ENCODE assay signal across 9 cellular contexts in genomic region chr19:7349961-7350711, GRCh38. TPM values are rescaled to one million over a fixed set of nuclear protein-coding genes. Genes with fewer than 3 reads are reported as not detected.
DNase-seq lines count a peak whose midpoint lies in the region; ATAC-seq and TF ChIP-seq lines count a peak whose summit lies in the region.
"Had no signal": no experiment of that assay in that cellular context is flagged by ENCODE, and none has a peak within 500 bp of the region (broad histone marks: within the 10 kb centered on the region; RNA-seq: fewer than 3 reads in every experiment).

No MANE protein-coding gene starts in this region.

- peaks cover 7% of the 10 kb centered on the region for H3K36me3 Mint-ChIP-seq in natural killer cell

- H3K4me1 ChIP-seq in MM.1S (ENCODE audit: low read length) (peaks cover 14% of the 10 kb centered on the region), uterus (no peaks in the 10 kb centered on the region)

- peak; percentile 63 for DNase-seq in GF-D8 (lab: John Stamatoyannopoulos, UW)
- DNase-seq in NAMALWA (ENCODE audit: low spot score): peak; percentile 70
- peak; percentile 69 for DNase-seq in activated T-cell treated with anti-CD3 and anti-CD28 coated beads, Interleukin-2, amount 50 U/mL, for 1 hour
- peak; percentile 27 for DNase-seq in natural killer cell
- DNase-seq in GM19238 (ENCODE audit: insufficient read length, low spot score): no peak
- DNase-seq in MM.1S: no peak
- no peak for DNase-seq in uterus

- TF ChIP-seq CTCF in natural killer cell (IDR thresholded peaks at IDR 0.05) (no peak), MM.1S (IDR thresholded peaks at IDR 0.05; ENCODE audit: low read length) (no peak), uterus (IDR thresholded peaks at IDR 0.05) (no peak)

- H3K4me3 Mint-ChIP-seq in natural killer cell: peak overlapping the region; percentile 98

- H3K4me3 ChIP-seq in MM.1S (ENCODE audit: low read length): no peak overlapping the region
- H3K4me3 ChIP-seq in uterus: no peak overlapping the region
- H3K4me3 ChIP-seq: dorsolateral prefrontal cortex had no signal

- no peak overlapping the region for H3K4me2 ChIP-seq in MM.1S (ENCODE audit: low read depth, low read length)

- H3K27me3 Mint-ChIP-seq in natural killer cell (ENCODE audit: low read depth in 2 of 2): no peaks in the 10 kb centered on the region

- H3K9me2 ChIP-seq in MM.1S (replicated peaks; ENCODE audit: insufficient read depth, low read length): no peaks in the 10 kb centered on the region

- H3K9me3 Mint-ChIP-seq in natural killer cell: peaks cover 0 to 3% of the 10 kb centered on the region in 2 donors

- no peak overlapping the region for H3K27ac ChIP-seq in MM.1S (ENCODE audit: low read length)
- H3K27ac ChIP-seq in uterus: no peak overlapping the region
- H3K27ac ChIP-seq: dorsolateral prefrontal cortex had no signal

- no peaks in the 10 kb centered on the region for H3K79me2 ChIP-seq in MM.1S (ENCODE audit: low read length)

- H4K20me1 ChIP-seq in MM.1S (ENCODE audit: insufficient read depth, low read length): no peaks in the 10 kb centered on the region

- H2AFZ ChIP-seq in MM.1S (ENCODE audit: low read length): no peak overlapping the region

- TF ChIP-seq POLR2A in uterus (IDR thresholded peaks at IDR 0.05): no peak

- peak; percentile 58 to 63 (median 61) for ATAC-seq in natural killer cell
- no peak for ATAC-seq in HG03439 (IDR thresholded peaks at IDR 0.05; ENCODE audit: unreplicated experiment)

- H3K27me3 ChIP-seq in MM.1S (replicated peaks; ENCODE audit: insufficient read depth, low read length): peaks cover 5% of the 10 kb centered on the region; the same call in 1 of the 2 replicates
- no peaks in the 10 kb centered on the region for H3K27me3 ChIP-seq in uterus
- H3K27me3 ChIP-seq: dorsolateral prefrontal cortex had no signal

- no peaks in the 10 kb centered on the region for H3K9me3 ChIP-seq in MM.1S (replicated peaks; ENCODE audit: insufficient read depth, low read length)
- H3K9me3 ChIP-seq in uterus: no peaks in the 10 kb centered on the region

- H3K4me1 Mint-ChIP-seq in natural killer cell: peaks cover 65 to 79% of the 10 kb centered on the region in 2 donors

- no peak overlapping the region for H3K9ac ChIP-seq in MM.1S (ENCODE audit: low read length)

- no peaks in the 10 kb centered on the region for H3F3A ChIP-seq in MM.1S (ENCODE audit: insufficient read depth, low read length)

- peak overlapping the region; percentile 95 to 96 for H3K27ac Mint-ChIP-seq in natural killer cell

- no peaks in the 10 kb centered on the region for H3K36me3 ChIP-seq in MM.1S (replicated peaks; ENCODE audit: insufficient read depth, low read length)
- no peaks in the 10 kb centered on the region for H3K36me3 ChIP-seq in uterus

- intact Hi-C loops in natural killer cell (cut with micrococcal nuclease): loop anchor here (10.0 kb wide), 1 partner anchor 325 kb away; the partner anchor contains the start of gene MCEMP1
- intact Hi-C loops in uterus (cut with DNase I; ENCODE audit: low total_unique reads): loop anchor here (10.0 kb wide), 1 partner anchor 205 kb away; no protein-coding TSS in a partner anchor

RNA-seq across cellular contexts. Expression of gene ARHGEF18, which starts 1.4 kb away (rescaled TPM):
- total RNA-seq in natural killer cell: 10 to 100 TPM; 53.6 to 61.5 (median 54.1) TPM
- total RNA-seq in uterus: 10 to 100 TPM in 2 of 4 donors, 1 to 10 TPM in 2; 2.6 to 36.4 (median 18.5) TPM

RNA-seq across cellular contexts. Expression of gene INSR, which starts 55.9 kb away (rescaled TPM):
- total RNA-seq in natural killer cell (1 to 10 TPM in 2 of 3 donors, under 1 TPM in 1; 0.50 to 4.9 (median 2.0) TPM), uterus (10 to 100 TPM; 46.0 to 97.6 (median 68.3) TPM)

Comparison
In these comparisons a context has a peak if more than half of its experiments do, and no peak if none do; other contexts are left out.
1. DNase-seq: peak in GF-D8 (single experiment), NAMALWA (single experiment), activated T-cell treated with anti-CD3 and anti-CD28 coated beads, Interleukin-2, amount 50 U/mL, for 1 hour (single experiment) and natural killer cell (single experiment); none in GM19238 (single experiment), MM.1S (single experiment) and uterus (0 of 2).
2. RNA of gene INSR, which starts 55.9 kb away (total RNA-seq): 46.0 to 97.6 TPM in uterus; 0.50 to 4.9 TPM in natural killer cell; every median in the first group is over 4 times any median in the second.